1 cellular context compared by ENCODE assay signal in the genomic region with DNA sequence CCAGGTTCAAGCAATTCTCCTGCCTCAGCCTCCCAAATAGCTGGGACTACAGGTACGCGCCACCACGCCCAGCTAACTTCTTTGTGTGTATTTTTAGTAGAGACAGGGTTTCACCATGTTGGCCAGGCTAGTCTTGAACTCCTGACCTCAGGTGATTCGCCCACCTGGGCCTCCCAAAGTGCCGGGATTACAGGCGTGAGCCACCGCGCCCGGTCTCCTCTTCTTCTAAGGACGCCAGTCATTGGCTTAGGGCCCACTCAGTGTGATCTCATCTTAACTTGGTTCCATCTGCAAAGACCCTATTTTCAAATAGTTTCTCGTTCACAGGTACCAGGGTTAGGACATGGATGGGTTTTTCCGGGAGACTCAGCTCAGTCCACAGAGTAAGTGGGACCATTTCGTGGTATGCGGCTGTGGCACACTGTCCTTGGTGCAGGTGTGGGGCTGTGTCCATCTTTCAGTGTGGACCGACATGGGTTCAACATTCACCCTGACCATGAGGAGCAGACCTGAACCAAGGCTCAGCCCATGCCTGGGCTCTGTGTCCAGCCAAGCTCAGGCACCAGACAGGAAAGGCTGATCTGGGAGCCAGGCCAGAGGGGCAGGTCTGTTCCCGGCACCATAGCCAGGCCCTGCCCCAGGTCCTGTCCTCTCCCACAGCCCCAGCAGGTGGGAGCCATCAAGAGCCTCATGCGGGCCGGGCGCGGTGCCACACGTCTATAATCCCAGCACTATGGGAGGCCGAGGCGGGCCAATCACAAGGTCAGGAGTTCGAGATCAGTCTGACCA.
TF ChIP-seq lines count a peak whose summit lies in the region.

No MANE protein-coding gene starts in this region.

TF ChIP-seq in GM12878, 131 proteins besides CTCF, POLR2A, EP300 and RAD21:
- TF ChIP-seq, protein P1, sequence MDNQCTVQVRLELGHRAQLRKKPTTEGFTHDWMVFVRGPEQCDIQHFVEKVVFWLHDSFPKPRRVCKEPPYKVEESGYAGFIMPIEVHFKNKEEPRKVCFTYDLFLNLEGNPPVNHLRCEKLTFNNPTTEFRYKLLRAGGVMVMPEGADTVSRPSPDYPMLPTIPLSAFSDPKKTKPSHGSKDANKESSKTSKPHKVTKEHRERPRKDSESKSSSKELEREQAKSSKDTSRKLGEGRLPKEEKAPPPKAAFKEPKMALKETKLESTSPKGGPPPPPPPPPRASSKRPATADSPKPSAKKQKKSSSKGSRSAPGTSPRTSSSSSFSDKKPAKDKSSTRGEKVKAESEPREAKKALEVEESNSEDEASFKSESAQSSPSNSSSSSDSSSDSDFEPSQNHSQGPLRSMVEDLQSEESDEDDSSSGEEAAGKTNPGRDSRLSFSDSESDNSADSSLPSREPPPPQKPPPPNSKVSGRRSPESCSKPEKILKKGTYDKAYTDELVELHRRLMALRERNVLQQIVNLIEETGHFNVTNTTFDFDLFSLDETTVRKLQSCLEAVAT (IDR thresholded peaks at IDR 0.05) = 0 out of 2 replicates have a peak, but pooled peaks have one; percentile 69
- no peak for TF ChIP-seq SREBF2 (IDR thresholded peaks at IDR 0.05; ENCODE audit: low read length)
- TF ChIP-seq, protein P2, sequence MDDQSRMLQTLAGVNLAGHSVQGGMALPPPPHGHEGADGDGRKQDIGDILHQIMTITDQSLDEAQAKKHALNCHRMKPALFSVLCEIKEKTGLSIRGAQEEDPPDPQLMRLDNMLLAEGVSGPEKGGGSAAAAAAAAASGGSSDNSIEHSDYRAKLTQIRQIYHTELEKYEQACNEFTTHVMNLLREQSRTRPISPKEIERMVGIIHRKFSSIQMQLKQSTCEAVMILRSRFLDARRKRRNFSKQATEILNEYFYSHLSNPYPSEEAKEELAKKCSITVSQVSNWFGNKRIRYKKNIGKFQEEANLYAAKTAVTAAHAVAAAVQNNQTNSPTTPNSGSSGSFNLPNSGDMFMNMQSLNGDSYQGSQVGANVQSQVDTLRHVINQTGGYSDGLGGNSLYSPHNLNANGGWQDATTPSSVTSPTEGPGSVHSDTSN (IDR thresholded peaks at IDR 0.05; ENCODE audit: insufficient replicate concordance, low read depth, low read length) = no peak
- 0 out of 4 replicates have a peak, but pooled peaks of 1 of the 2 experiments have one; percentile 11 for TF ChIP-seq BHLHE40 (IDR thresholded peaks at IDR 0.05; ENCODE audit: borderline replicate concordance in 1 of 2, low read depth in 2 of 2, low read length in 1 of 2)
